9 cellular contexts compared by ENCODE assay signal in genomic region chr1:205629751-205630150, GRCh38. TPM values are rescaled to one million over a fixed set of nuclear protein-coding genes. Genes with fewer than 3 reads are reported as not detected.
A peak's percentile ranks its signal among the peaks of the same experiment; 100 is the strongest.
DNase-seq lines count a peak whose midpoint lies in the region; ATAC-seq, FAIRE-seq and TF ChIP-seq lines count a peak whose summit lies in the region.
"Had no signal": no experiment of that assay in that cellular context is flagged by ENCODE, and none has a peak within 500 bp of the region (broad histone marks: within the 10 kb centered on the region; RNA-seq: fewer than 3 reads in every experiment).

No MANE protein-coding gene starts in this region.

- peaks cover 4% of the 10 kb centered on the region for H3K27me3 Mint-ChIP-seq in nephron progenitor cell (ENCODE audit: low read depth, poor library complexity)

- no peaks in the 10 kb centered on the region for H3K9me2 ChIP-seq in PC-9 (ENCODE audit: insufficient read depth)

- H3K79me2 ChIP-seq in DND-41 (ENCODE audit: insufficient read depth, low read length): peaks cover 60% of the 10 kb centered on the region
- peaks cover 62% of the 10 kb centered on the region for H3K79me2 ChIP-seq in PC-9 (ENCODE audit: low read depth)

- no peak for ATAC-seq in DND-41 (ENCODE audit: insufficient read depth, low read depth)

- POLR2A ChIA-PET in PC-9 (lab: Charles Lee; ENCODE audit: unreplicated experiment): interaction anchor here (0.7 kb wide), 1 partner anchor 38 kb away, joined by 4 read pairs; no protein-coding TSS in a partner anchor

- H3K4me1 ChIP-seq in DND-41 (ENCODE audit: insufficient read depth, low read length) (peaks cover 39% of the 10 kb centered on the region), PC-9 (replicated peaks; ENCODE audit: insufficient read depth) (peaks cover 22% of the 10 kb centered on the region), kidney (ENCODE audit: control insufficient read depth in 1 of 2, insufficient read depth in 1 of 2, low read depth in 1 of 2, low read length in 2 of 2) (peaks cover 10 to 11% of the 10 kb centered on the region in 2 donors)

- peaks cover 56% of the 10 kb centered on the region for H3K4me1 Mint-ChIP-seq in nephron progenitor cell

- BruUV-seq in PC-9 (replicated peaks; lab: Mats Ljungman, UMichigan): no TSS peak

- H3K9me3 ChIP-seq in DND-41 (ENCODE audit: insufficient read depth, low read length, severe bottlenecking): no peaks in the 10 kb centered on the region
- H3K9me3 ChIP-seq in PC-9 (ENCODE audit: insufficient read depth, low read depth): no peaks in the 10 kb centered on the region
- no peaks in the 10 kb centered on the region for H3K9me3 ChIP-seq in kidney (ENCODE audit: control insufficient read depth in 1 of 2, low read length in 2 of 2)

- H3K4me3 ChIP-seq in DND-41 (ENCODE audit: low read depth in 1 of 2, low read length in 2 of 2) (peak overlapping the region in 1 of 2 experiments; percentile 65; a peak in 3 of 4 replicates), PC-9 (peak overlapping the region; percentile 92; the same call in 1 of the 2 replicates), dorsolateral prefrontal cortex (peak overlapping the region in 36 of 59 donors; percentile 2 to 91 (median 79)), kidney (ENCODE audit: low read length in 2 of 2) (peak overlapping the region in 1 of 2 donors; percentile 86)

- H3K36me3 ChIP-seq in DND-41 (ENCODE audit: insufficient read depth, low read length) (peaks cover 29% of the 10 kb centered on the region), PC-9 (ENCODE audit: low read depth) (peaks cover 5% of the 10 kb centered on the region; the same call in 1 of the 2 replicates), kidney (ENCODE audit: control insufficient read depth in 1 of 2, insufficient read depth in 2 of 2, low read length in 2 of 2) (no peaks in the 10 kb centered on the region)

- H3K9me3 Mint-ChIP-seq in nephron progenitor cell: no peaks in the 10 kb centered on the region

- peak overlapping the region; percentile 94; the same call in 1 of the 2 replicates for H3K27ac ChIP-seq in DND-41 (ENCODE audit: low read length)
- peak overlapping the region; percentile 84 for H3K27ac ChIP-seq in PC-9
- H3K27ac ChIP-seq in dorsolateral prefrontal cortex: peak overlapping the region in 7 of 59 donors; percentile 10 to 96 (median 90)
- no peak overlapping the region for H3K27ac ChIP-seq in kidney (ENCODE audit: low read depth in 2 of 2, low read length in 2 of 2)

- H3K27ac Mint-ChIP-seq in nephron progenitor cell: peak overlapping the region; percentile 98

- TF ChIP-seq CTCF in DND-41 (IDR thresholded peaks at IDR 0.05; ENCODE audit: borderline replicate concordance, extremely low read depth, low read length, poor library complexity, severe bottlenecking) (no peak), PC-9 (conservative IDR thresholded peaks at IDR 0.05) (no peak), dorsolateral prefrontal cortex (IDR thresholded peaks at IDR 0.05 in 54 of 56, conservative IDR thresholded peaks at IDR 0.05 in 2 of 56; ENCODE audit: low read depth in 1 of 56, partially characterized antibody in 56 of 56) (no peak), nephron progenitor cell (IDR thresholded peaks at IDR 0.05) (no peak), kidney (IDR thresholded peaks at IDR 0.05; ENCODE audit: borderline replicate concordance, extremely low read depth, insufficient read depth) (no peak)

- DNase-seq in DND-41 (no peak), PC-9 (no peak), dorsolateral prefrontal cortex (no peak), nephron progenitor cell (no peak), NCI-H1105 (lab: John Stamatoyannopoulos, UW) (no peak), NCI-H1930 (lab: John Stamatoyannopoulos, UW) (no peak), NCI-H2029 treated with DMSO at 0.1 percent for 48 hours (lab: John Stamatoyannopoulos, UW) (no peak), kidney (no peak)
- DNase-seq: NCI-H2227 treated with DMSO at 0.1 percent for 48 hours had no signal

- no peak for FAIRE-seq in kidney (lab: Jason Lieb, UNC)

- H3K36me3 Mint-ChIP-seq in nephron progenitor cell (ENCODE audit: low read depth): peaks cover 26% of the 10 kb centered on the region

- intact Hi-C loops in PC-9 (cut with micrococcal nuclease; ENCODE audit: unreplicated experiment): no loop called here
- intact Hi-C loops in dorsolateral prefrontal cortex (cut with DNase I): loop anchor here in 1 of 2 donors (5.0 kb wide), 2 partner anchors 37 to 102 kb away; no protein-coding TSS in a partner anchor
- intact Hi-C loops in kidney (cut with DNase I): no loop called here

- peak overlapping the region; percentile 74 for H3K4me2 ChIP-seq in DND-41 (ENCODE audit: insufficient read depth, low read length)
- peak overlapping the region; percentile 93 for H3K4me2 ChIP-seq in PC-9

- H4K20me1 ChIP-seq in DND-41 (ENCODE audit: insufficient read depth, low read length) (peaks cover 33% of the 10 kb centered on the region), PC-9 (ENCODE audit: insufficient read depth) (peaks cover 29% of the 10 kb centered on the region)

- H3K27me3 ChIP-seq in DND-41 (ENCODE audit: insufficient read depth, low read length, poor library complexity) (no peaks in the 10 kb centered on the region), PC-9 (ENCODE audit: insufficient read depth, low read depth) (no peaks in the 10 kb centered on the region), dorsolateral prefrontal cortex (no peaks in the 10 kb centered on the region)

- peak overlapping the region; percentile 92 for H3K9ac ChIP-seq in DND-41 (ENCODE audit: low read depth, low read length)
- no peak overlapping the region for H3K9ac ChIP-seq in kidney (ENCODE audit: low read length in 2 of 2)

- peaks cover 47% of the 10 kb centered on the region for H3F3A ChIP-seq in PC-9 (ENCODE audit: insufficient read depth, low read depth)

- H2AFZ ChIP-seq in DND-41 (ENCODE audit: low read depth, low read length): no peak overlapping the region
- H2AFZ ChIP-seq in PC-9: no peak overlapping the region

- peak overlapping the region; percentile 96 for H3K4me3 Mint-ChIP-seq in nephron progenitor cell

- CTCF ChIA-PET in PC-9 (lab: Charles Lee): interaction anchor here (0.6 kb wide), 1 partner anchor 28 kb away, joined by 8 read pairs; no protein-coding TSS in a partner anchor

RNA-seq across cellular contexts. Expression of gene ELK4, which starts 2.1 kb away (rescaled TPM):
- total RNA-seq in PC-9 (2021) (40.3 and 48.1 TPM in 2 replicates), dorsolateral prefrontal cortex (10 to 100 TPM; 27.6 to 72.4 (median 41.6) TPM), kidney (87.3 TPM)
- 4.2 TPM for polyA plus RNA-seq in kidney (ENCODE audit: insufficient read depth, low read depth, low replicate concordance)

RNA-seq across cellular contexts. Expression of gene SLC45A3, which starts 50.6 kb away (rescaled TPM):
- total RNA-seq in PC-9 (2021): 15.2 and 19.9 TPM in 2 replicates
- total RNA-seq in dorsolateral prefrontal cortex: 10 to 100 TPM in 88 of 120 experiments, 1 to 10 TPM in 32; 2.2 to 82.8 (median 15.0) TPM
- total RNA-seq in kidney: 7.2 TPM
- polyA plus RNA-seq in kidney (ENCODE audit: insufficient read depth, low read depth, low replicate concordance): 6.8 TPM

Comparison
In these comparisons a context has a peak if more than half of its experiments do, and no peak if none do; other contexts are left out.
1. H3K27ac ChIP-seq: peak in DND-41 (single experiment) and PC-9 (single experiment); none in kidney (0 of 2).